8 cellular contexts compared by ENCODE assay signal in genomic region chr16:48365601-48366164, GRCh38. TPM values are rescaled to one million over a fixed set of nuclear protein-coding genes. Genes with fewer than 3 reads are reported as not detected.
DNase-seq lines count a peak whose midpoint lies in the region; ATAC-seq and TF ChIP-seq lines count a peak whose summit lies in the region.

No MANE protein-coding gene starts in this region.

- H3K36me3 Mint-ChIP-seq in chondrocyte (ENCODE audit: low read depth) = peaks cover 3% of the 10 kb centered on the region

- H3K27me3 Mint-ChIP-seq in chondrocyte (ENCODE audit: low read depth) = no peaks in the 10 kb centered on the region

- H3K27ac ChIP-seq in layer of hippocampus (ENCODE audit: low read depth, low read length) = peak overlapping the region; percentile 54

- peak overlapping the region; percentile 74 for H3K4me3 Mint-ChIP-seq in chondrocyte (ENCODE audit: unreplicated experiment)

- H3K27me3 ChIP-seq in layer of hippocampus (ENCODE audit: control insufficient read depth, insufficient read depth, low read length) = no peaks in the 10 kb centered on the region

- peak; percentile 58 for DNase-seq in NCI-H2029 (lab: John Stamatoyannopoulos, UW)
- no peak for DNase-seq in NCI-H2029 treated with DMSO at 0.1 percent for 48 hours (lab: John Stamatoyannopoulos, UW)
- peak; percentile 42 for DNase-seq in NCI-H1694 treated with DMSO at 0.1 percent for 48 hours (lab: John Stamatoyannopoulos, UW)
- peak; percentile 68 for DNase-seq in activated CD4-positive, alpha-beta T cell treated with anti-CD3 and anti-CD28 coated beads for 1 hour
- DNase-seq in chondrocyte (ENCODE audit: low spot score) = peak; percentile 95
- peak; percentile 44 to 46 for DNase-seq in stimulated activated CD4-positive, alpha-beta T cell treated with anti-CD3 and anti-CD28 coated beads, Interleukin-1b, Interleukin-23, amount 100 ng/mL, for 1 hour (ENCODE audit: low read depth in 2 of 2)

- TF ChIP-seq CTCF in chondrocyte (IDR thresholded peaks at IDR 0.05) = peak; percentile 50

- peaks cover 80% of the 10 kb centered on the region for H3K4me1 Mint-ChIP-seq in chondrocyte (ENCODE audit: low read depth)

- peak overlapping the region; percentile 97 for H3K27ac Mint-ChIP-seq in chondrocyte (ENCODE audit: unreplicated experiment)

- peak; percentile 82 for ATAC-seq in HG02884 (IDR thresholded peaks at IDR 0.05; ENCODE audit: unreplicated experiment)

- H3K9me3 Mint-ChIP-seq in chondrocyte (ENCODE audit: low read depth) = no peaks in the 10 kb centered on the region

RNA-seq across cellular contexts. Expression of gene SIAH1, which starts 19.5 kb away (rescaled TPM):
- 33.8 to 52.0 TPM (median 34.5 TPM) in 3 replicates for total RNA-seq in chondrocyte
